ENCODE assay signal across 8 cellular contexts in genomic region chr7:107170051-107170661, GRCh38. TPM values are rescaled to one million over a fixed set of nuclear protein-coding genes. Genes with fewer than 3 reads are reported as not detected.
DNase-seq lines count a peak whose midpoint lies in the region; ATAC-seq, FAIRE-seq and TF ChIP-seq lines count a peak whose summit lies in the region.

No MANE protein-coding gene starts in this region.

- H3K9ac ChIP-seq in astrocyte (ENCODE audit: low read length) = peak overlapping the region; percentile 99

- H3K4me1 ChIP-seq in astrocyte (ENCODE audit: insufficient read depth, low read length) (no peaks in the 10 kb centered on the region), left lung (peaks cover 0 to 50% of the 10 kb centered on the region in 2 donors), tibial artery (peaks cover 0 to 59% (median 33%) of the 10 kb centered on the region in 4 donors)

- H3K27ac ChIP-seq in astrocyte (ENCODE audit: low read depth, low read length) (peak overlapping the region; percentile 98), left lung (peak overlapping the region; percentile 97 to 99), tibial artery (peak overlapping the region; percentile 98 to 100)

- no peak for FAIRE-seq in astrocyte (lab: Jason Lieb, UNC)

- peak overlapping the region; percentile 49 for H2AFZ ChIP-seq in astrocyte (ENCODE audit: low read depth, low read length)

- peaks cover 51% of the 10 kb centered on the region for H3K79me2 ChIP-seq in astrocyte (ENCODE audit: insufficient read depth, low read length)

- TF ChIP-seq CTCF in astrocyte (IDR thresholded peaks at IDR 0.05; ENCODE audit: insufficient read depth, low read depth, low read length) (no peak), left lung (IDR thresholded peaks at IDR 0.05) (no peak), tibial artery (IDR thresholded peaks at IDR 0.05) (no peak)

- peaks cover 45% of the 10 kb centered on the region for H4K20me1 ChIP-seq in astrocyte (ENCODE audit: insufficient read depth, low read length)

- H3K27me3 Mint-ChIP-seq in activated CD8-positive, alpha-beta memory T cell treated with anti-CD3 and anti-CD28 coated beads, Interleukin-2, amount 10 ng/mL, durations not matched to agents 7 days and 5 days = peaks cover 4% of the 10 kb centered on the region
- no peaks in the 10 kb centered on the region for H3K27me3 Mint-ChIP-seq in astrocyte (ENCODE audit: low read depth, unreplicated experiment)

- peak overlapping the region; percentile 90 for H3K4me2 ChIP-seq in astrocyte (ENCODE audit: low read length)

- CTCF ChIA-PET in activated CD8-positive, alpha-beta memory T cell treated with anti-CD3 and anti-CD28 coated beads, Interleukin-2, amount 10 ng/mL, durations not matched to agents 7 days and 5 days (lab: Charles Lee) = interaction anchor here (2.1 to 3.1 kb wide), 3 partner anchors 20 to 573 kb away, joined by 7 to 19 read pairs (median 11); partner anchors contain the start of gene CBLL1

- no peak for ATAC-seq in activated CD8-positive, alpha-beta memory T cell treated with anti-CD3 and anti-CD28 coated beads, Interleukin-2, amount 10 ng/mL, durations not matched to agents 7 days and 5 days
- ATAC-seq in left lung = no peak

- peak overlapping the region; percentile 94 for H3K4me3 Mint-ChIP-seq in activated CD8-positive, alpha-beta memory T cell treated with anti-CD3 and anti-CD28 coated beads, Interleukin-2, amount 10 ng/mL, durations not matched to agents 7 days and 5 days
- H3K4me3 Mint-ChIP-seq in astrocyte (ENCODE audit: unreplicated experiment) = peak overlapping the region; percentile 89

- DNase-seq in activated CD8-positive, alpha-beta memory T cell treated with anti-CD3 and anti-CD28 coated beads, Interleukin-2, amount 10 ng/mL, durations not matched to agents 7 days and 5 days = no peak
- no peak for DNase-seq in activated CD8-positive, alpha-beta memory T cell treated with anti-CD3 and anti-CD28 coated beads for 24 hours
- no peak for DNase-seq in astrocyte (ENCODE audit: low read depth)
- DNase-seq in left lung = no peak
- no peak for DNase-seq in tibial artery
- no peak for DNase-seq in HuH-7 (ENCODE audit: low spot score)
- DNase-seq in SK-N-DZ (ENCODE audit: low spot score) = no peak
- DNase-seq in retina = no peak

- H3K36me3 ChIP-seq in astrocyte (ENCODE audit: insufficient read depth, low read length) = no peaks in the 10 kb centered on the region
- H3K36me3 ChIP-seq in left lung = no peaks in the 10 kb centered on the region
- H3K36me3 ChIP-seq in tibial artery = no peaks in the 10 kb centered on the region

- peaks cover 4% of the 10 kb centered on the region for H3K36me3 Mint-ChIP-seq in activated CD8-positive, alpha-beta memory T cell treated with anti-CD3 and anti-CD28 coated beads, Interleukin-2, amount 10 ng/mL, durations not matched to agents 7 days and 5 days
- no peaks in the 10 kb centered on the region for H3K36me3 Mint-ChIP-seq in astrocyte (ENCODE audit: low read depth, unreplicated experiment)

- H3K4me3 ChIP-seq in astrocyte (ENCODE audit: insufficient read depth, low read depth, low read length) (peak overlapping the region; percentile 88), left lung (peak overlapping the region; percentile 73 to 79), tibial artery (peak overlapping the region; percentile 95 to 97)

- H3K9me3 ChIP-seq in astrocyte (ENCODE audit: insufficient read depth, low read depth, low read length) = no peaks in the 10 kb centered on the region
- H3K9me3 ChIP-seq in left lung = no peaks in the 10 kb centered on the region
- H3K9me3 ChIP-seq in tibial artery = no peaks in the 10 kb centered on the region

- intact Hi-C loops in left lung (cut with DNase I) (no loop called here), tibial artery (cut with DNase I; ENCODE audit: low total_unique reads) (no loop called here)

- H3K9me3 Mint-ChIP-seq in activated CD8-positive, alpha-beta memory T cell treated with anti-CD3 and anti-CD28 coated beads, Interleukin-2, amount 10 ng/mL, durations not matched to agents 7 days and 5 days (ENCODE audit: low read depth) = no peaks in the 10 kb centered on the region
- H3K9me3 Mint-ChIP-seq in astrocyte (ENCODE audit: unreplicated experiment) = no peaks in the 10 kb centered on the region

- peaks cover 44% of the 10 kb centered on the region for H3K4me1 Mint-ChIP-seq in activated CD8-positive, alpha-beta memory T cell treated with anti-CD3 and anti-CD28 coated beads, Interleukin-2, amount 10 ng/mL, durations not matched to agents 7 days and 5 days
- peaks cover 25% of the 10 kb centered on the region for H3K4me1 Mint-ChIP-seq in astrocyte (ENCODE audit: low read depth, unreplicated experiment)

- peak overlapping the region; percentile 100 for H3K27ac Mint-ChIP-seq in activated CD8-positive, alpha-beta memory T cell treated with anti-CD3 and anti-CD28 coated beads, Interleukin-2, amount 10 ng/mL, durations not matched to agents 7 days and 5 days
- H3K27ac Mint-ChIP-seq in astrocyte (ENCODE audit: unreplicated experiment) = peak overlapping the region; percentile 91

- H3K27me3 ChIP-seq in astrocyte (ENCODE audit: insufficient read depth, low read length) = no peaks in the 10 kb centered on the region
- no peaks in the 10 kb centered on the region for H3K27me3 ChIP-seq in left lung
- no peaks in the 10 kb centered on the region for H3K27me3 ChIP-seq in tibial artery

RNA-seq across cellular contexts. Expression of gene HBP1, which starts 1.4 kb away (rescaled TPM):
- 10 to 100 TPM; 22.5 to 25.5 TPM for total RNA-seq in activated CD8-positive, alpha-beta memory T cell treated with anti-CD3 and anti-CD28 coated beads, Interleukin-2, amount 10 ng/mL, durations not matched to agents 7 days and 5 days
- total RNA-seq in astrocyte (46.2 and 49.9 TPM in 2 replicates), left lung (10 to 100 TPM; 47.9 to 68.8 TPM)
- 54.3 and 62.9 TPM in 2 replicates for polyA plus RNA-seq in SK-N-DZ (2014; cell fraction: cytosol; rRNA removed)
- 31.5 and 38.6 TPM in 2 replicates for polyA plus RNA-seq in SK-N-DZ (2014; cell fraction: nucleus; rRNA removed)
